Comparison of ENCODE assay signal across 16 cellular contexts in genomic region chr13:49020940-49021548, GRCh38. TPM values are rescaled to one million over a fixed set of nuclear protein-coding genes. Genes with fewer than 3 reads are reported as not detected.
DNase-seq lines count a peak whose midpoint lies in the region; ATAC-seq and TF ChIP-seq lines count a peak whose summit lies in the region.
"Had no signal": no experiment of that assay in that cellular context is flagged by ENCODE, and none has a peak within 500 bp of the region (broad histone marks: within the 10 kb centered on the region; RNA-seq: fewer than 3 reads in every experiment).

No MANE protein-coding gene starts in this region.

- peaks cover 26% of the 10 kb centered on the region for H3K4me1 ChIP-seq in HUES48 (ENCODE audit: control insufficient read depth, insufficient read depth, low read length)
- H3K4me1 ChIP-seq in mesenchymal stem cell (ENCODE audit: control insufficient read depth, insufficient read depth, low read depth, low read length), result no peaks in the 10 kb centered on the region
- H3K4me1 ChIP-seq: right lobe of liver had no signal

- TF ChIP-seq CTCF in astrocyte of the spinal cord (IDR thresholded peaks at IDR 0.05; ENCODE audit: low read depth, low read length), result no peak

- H3K14ac ChIP-seq in mesenchymal stem cell (ENCODE audit: low read length in 2 of 2), result no peak overlapping the region

- peaks cover 6% of the 10 kb centered on the region; the same call in 1 of the 2 replicates for H3K9me3 ChIP-seq in HUES48 (ENCODE audit: control insufficient read depth, insufficient read depth, low read length)
- peaks cover 6% of the 10 kb centered on the region for H3K9me3 ChIP-seq in mesenchymal stem cell (ENCODE audit: control insufficient read depth, low read length)
- H3K9me3 ChIP-seq: right lobe of liver, suprapubic skin had no signal

- no peak overlapping the region for H2BK120ac ChIP-seq in mesenchymal stem cell (ENCODE audit: low read depth, low read length)

- in situ Hi-C loops in astrocyte of the spinal cord (cut with HindIII; ENCODE audit: low sequenced_read_pairs), result no loop called here
- in situ Hi-C loops in KBM-7 (cut with MboI; ENCODE audit: low pct_unique_long_range_greater_than_20kb, low sequenced_read_pairs), result no loop called here

- H3K4me2 ChIP-seq in mesenchymal stem cell (ENCODE audit: low read length, poor library complexity, severe bottlenecking), result no peak overlapping the region

- H3K27ac ChIP-seq in HUES48 (ENCODE audit: low read depth, low read length), result peak overlapping the region; percentile 55
- H3K27ac ChIP-seq in mesenchymal stem cell (ENCODE audit: low read length, poor library complexity, severe bottlenecking), result peak overlapping the region; percentile 61
- H3K27ac ChIP-seq: coronary artery, right lobe of liver, suprapubic skin had no signal

- no peak for ATAC-seq in GM18870 (IDR thresholded peaks at IDR 0.05; ENCODE audit: unreplicated experiment)
- ATAC-seq: Panc1, right lobe of liver had no signal

- no peak overlapping the region for H2AFZ ChIP-seq in mesenchymal stem cell (ENCODE audit: low read depth, low read length)

- no peak overlapping the region for H4K91ac ChIP-seq in mesenchymal stem cell (ENCODE audit: low read length)

- H3K27me3 ChIP-seq in HUES48 (ENCODE audit: control insufficient read depth, insufficient read depth, low read length) (no peaks in the 10 kb centered on the region), mesenchymal stem cell (ENCODE audit: control insufficient read depth in 1 of 2, insufficient read depth in 1 of 2, low read length in 2 of 2) (no peaks in the 10 kb centered on the region)
- H3K27me3 ChIP-seq: right lobe of liver, suprapubic skin had no signal

- no peak overlapping the region for H2BK15ac ChIP-seq in mesenchymal stem cell (ENCODE audit: low read depth, poor library complexity, severe bottlenecking)

- no peak overlapping the region for H2BK5ac ChIP-seq in mesenchymal stem cell (ENCODE audit: low read depth, low read length, poor library complexity, severe bottlenecking)

- H3K4me3 ChIP-seq in HUES48 (ENCODE audit: low read depth, low read length) (0 out of 2 replicates have a peak overlapping the region, but pooled peaks have one; percentile 20), astrocyte of the spinal cord (ENCODE audit: low read depth, low read length) (no peak overlapping the region), mesenchymal stem cell (ENCODE audit: insufficient read depth in 1 of 2, low read depth in 1 of 2, low read length in 2 of 2) (no peak overlapping the region)
- H3K4me3 ChIP-seq: coronary artery, right lobe of liver, suprapubic skin had no signal

- whole genome bisulfite sequencing in mesenchymal stem cell, result 95% methylated on average over 2 of the region's 2 CpGs

- H3K9ac ChIP-seq in HUES48 (ENCODE audit: low read depth, low read length), result no peak overlapping the region
- H3K9ac ChIP-seq in mesenchymal stem cell (ENCODE audit: low read length), result no peak overlapping the region

- H3K79me1 ChIP-seq in mesenchymal stem cell (replicated peaks; ENCODE audit: low read length, poor library complexity, severe bottlenecking), result peaks cover 4% of the 10 kb centered on the region

- no peaks in the 10 kb centered on the region for H3K36me3 ChIP-seq in HUES48 (ENCODE audit: control insufficient read depth, insufficient read depth, low read length)
- H3K36me3 ChIP-seq in mesenchymal stem cell (ENCODE audit: control insufficient read depth in 1 of 2, insufficient read depth in 2 of 2, low read depth in 1 of 2, low read length in 2 of 2), result peaks cover 0 to 3% of the 10 kb centered on the region in 2 experiments
- H3K36me3 ChIP-seq: right lobe of liver, suprapubic skin had no signal

- peak; percentile 8 for DNase-seq in ELF-1 (ENCODE audit: low read depth, low spot score)
- peak; percentile 52 for DNase-seq in astrocyte of the spinal cord (ENCODE audit: low read depth, low spot score)
- no peak for DNase-seq in mesenchymal stem cell
- DNase-seq in germinal center (ENCODE audit: low spot score), result no peak
- no peak for DNase-seq in KBM-7
- no peak for DNase-seq in NCI-H1930 (lab: John Stamatoyannopoulos, UW)
- DNase-seq: activated CD4-positive, alpha-beta T cell treated with anti-CD3 and anti-CD28 coated beads, Interleukin-2, amount 50 U/mL, for 48 hours; activated naive CD8-positive, alpha-beta T cell treated with anti-CD3 and anti-CD28 coated beads, Interleukin-2, amount 10 ng/mL, durations not matched to agents 7 days and 5 days; CD4-positive, alpha-beta memory T cell; naive B cell; right lobe of liver had no signal

- H3K23ac ChIP-seq in mesenchymal stem cell (ENCODE audit: low read length in 2 of 2), result no peak overlapping the region

- no peak overlapping the region for H2AK5ac ChIP-seq in mesenchymal stem cell (ENCODE audit: low read length, severe bottlenecking)

- no peak overlapping the region for H3K4ac ChIP-seq in mesenchymal stem cell (ENCODE audit: low read depth in 1 of 2, low read length in 2 of 2)

- H4K8ac ChIP-seq in mesenchymal stem cell (ENCODE audit: low read length), result no peak overlapping the region

- no peak overlapping the region for H2BK12ac ChIP-seq in mesenchymal stem cell (ENCODE audit: low read length in 2 of 2)

- H3K18ac ChIP-seq in mesenchymal stem cell (ENCODE audit: low read depth in 1 of 2, low read length in 2 of 2), result no peak overlapping the region

RNA-seq across cellular contexts. Expression of gene FNDC3A, which starts 45.3 kb away (rescaled TPM):
- 24.7 TPM for polyA plus RNA-seq in mesenchymal stem cell (2013, experiment 1 of 2)
- 24.2 TPM for polyA plus RNA-seq in mesenchymal stem cell (2013, experiment 2 of 2)

Comparison
In these comparisons a context has a peak if more than half of its experiments do, and no peak if none do; other contexts are left out.
1. DNase-seq: peak in ELF-1 (single experiment) and astrocyte of the spinal cord (single experiment); none in mesenchymal stem cell (single experiment), germinal center (single experiment), KBM-7 (single experiment) and NCI-H1930 (0 of 2).